2 cellular contexts compared by ENCODE assay signal in the genomic region with DNA sequence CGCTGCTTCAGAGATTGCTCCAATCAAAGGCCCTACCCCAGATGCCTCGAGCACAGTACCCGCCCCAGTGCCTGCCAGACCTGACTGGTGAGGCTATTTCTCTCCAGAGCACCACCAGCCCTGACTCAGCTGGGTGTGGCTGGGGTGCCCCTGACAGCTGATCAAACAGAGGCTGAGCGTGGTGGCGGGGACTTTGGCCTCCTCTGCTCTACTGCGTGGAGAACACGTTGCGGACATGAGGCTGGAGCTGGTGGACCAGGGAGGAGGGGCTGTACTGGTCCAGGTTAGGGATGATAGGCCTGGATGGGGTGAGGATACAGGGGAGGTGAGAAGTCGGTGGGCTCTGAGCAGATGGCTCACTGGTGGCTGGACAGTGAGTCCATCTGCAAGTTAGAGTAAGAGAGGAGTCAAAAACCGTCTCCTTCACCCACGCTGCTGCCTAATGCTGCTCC.
A peak's percentile ranks its signal among the peaks of the same experiment; 100 is the strongest.
TF ChIP-seq lines count a peak whose summit lies in the region.

No MANE protein-coding gene starts in this region.

TF ChIP-seq in K562, 482 proteins besides CTCF, POLR2A, EP300 and RAD21 (continues in another document):
- TF ChIP-seq, protein P1, sequence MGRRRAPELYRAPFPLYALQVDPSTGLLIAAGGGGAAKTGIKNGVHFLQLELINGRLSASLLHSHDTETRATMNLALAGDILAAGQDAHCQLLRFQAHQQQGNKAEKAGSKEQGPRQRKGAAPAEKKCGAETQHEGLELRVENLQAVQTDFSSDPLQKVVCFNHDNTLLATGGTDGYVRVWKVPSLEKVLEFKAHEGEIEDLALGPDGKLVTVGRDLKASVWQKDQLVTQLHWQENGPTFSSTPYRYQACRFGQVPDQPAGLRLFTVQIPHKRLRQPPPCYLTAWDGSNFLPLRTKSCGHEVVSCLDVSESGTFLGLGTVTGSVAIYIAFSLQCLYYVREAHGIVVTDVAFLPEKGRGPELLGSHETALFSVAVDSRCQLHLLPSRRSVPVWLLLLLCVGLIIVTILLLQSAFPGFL (CRISPR knock-in tag; IDR thresholded peaks at IDR 0.05) = no peak
- TF ChIP-seq ZNF239 (CRISPR knock-in tag; IDR thresholded peaks at IDR 0.05) = no peak
- 0 out of 4 replicates have a peak, but pooled peaks of 1 of the 2 experiments have one; percentile 35 for TF ChIP-seq HDAC1 (IDR thresholded peaks at IDR 0.05)
- no peak for TF ChIP-seq ATF4 (CRISPR knock-in tag; IDR thresholded peaks at IDR 0.05)
- TF ChIP-seq EWSR1 (IDR thresholded peaks at IDR 0.05; ENCODE audit: borderline replicate concordance, low read depth, partially characterized antibody) = no peak
- TF ChIP-seq, protein P2, sequence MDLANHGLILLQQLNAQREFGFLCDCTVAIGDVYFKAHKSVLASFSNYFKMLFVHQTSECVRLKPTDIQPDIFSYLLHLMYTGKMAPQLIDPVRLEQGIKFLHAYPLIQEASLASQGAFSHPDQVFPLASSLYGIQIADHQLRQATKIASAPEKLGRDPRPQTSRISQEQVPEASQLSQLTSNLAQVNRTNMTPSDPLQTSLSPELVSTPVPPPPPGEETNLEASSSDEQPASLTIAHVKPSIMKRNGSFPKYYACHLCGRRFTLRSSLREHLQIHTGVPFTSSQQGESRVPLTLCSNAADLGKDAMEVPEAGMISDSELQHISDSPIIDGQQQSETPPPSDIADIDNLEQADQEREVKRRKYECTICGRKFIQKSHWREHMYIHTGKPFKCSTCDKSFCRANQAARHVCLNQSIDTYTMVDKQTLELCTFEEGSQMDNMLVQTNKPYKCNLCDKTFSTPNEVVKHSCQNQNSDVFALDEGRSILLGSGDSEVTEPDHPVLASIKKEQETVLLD (IDR thresholded peaks at IDR 0.05) = no peak
- TF ChIP-seq POLR2B (IDR thresholded peaks at IDR 0.05; ENCODE audit: low read depth, partially characterized antibody) = no peak
- TF ChIP-seq DIDO1 (tag; IDR thresholded peaks at IDR 0.05; ENCODE audit: low read depth) = no peak
- no peak for TF ChIP-seq SRSF7 (optimal IDR thresholded peaks at IDR 0.05; ENCODE audit: low read depth, low read length)
- TF ChIP-seq, protein P3, sequence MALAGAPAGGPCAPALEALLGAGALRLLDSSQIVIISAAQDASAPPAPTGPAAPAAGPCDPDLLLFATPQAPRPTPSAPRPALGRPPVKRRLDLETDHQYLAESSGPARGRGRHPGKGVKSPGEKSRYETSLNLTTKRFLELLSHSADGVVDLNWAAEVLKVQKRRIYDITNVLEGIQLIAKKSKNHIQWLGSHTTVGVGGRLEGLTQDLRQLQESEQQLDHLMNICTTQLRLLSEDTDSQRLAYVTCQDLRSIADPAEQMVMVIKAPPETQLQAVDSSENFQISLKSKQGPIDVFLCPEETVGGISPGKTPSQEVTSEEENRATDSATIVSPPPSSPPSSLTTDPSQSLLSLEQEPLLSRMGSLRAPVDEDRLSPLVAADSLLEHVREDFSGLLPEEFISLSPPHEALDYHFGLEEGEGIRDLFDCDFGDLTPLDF (CRISPR knock-in tag; IDR thresholded peaks at IDR 0.05) = no peak
- no peak for TF ChIP-seq ERF (CRISPR knock-in tag; IDR thresholded peaks at IDR 0.05)
- TF ChIP-seq HDAC6 (IDR thresholded peaks at IDR 0.05; ENCODE audit: low read depth, low read length) = no peak
- TF ChIP-seq SMARCE1 (IDR thresholded peaks at IDR 0.05) = no peak
- no peak for TF ChIP-seq ZNF778 (CRISPR knock-in tag; IDR thresholded peaks at IDR 0.05)
- TF ChIP-seq KAT7 (CRISPR knock-in tag; IDR thresholded peaks at IDR 0.05; ENCODE audit: borderline replicate concordance) = no peak
- TF ChIP-seq ZNF583 (CRISPR knock-in tag; IDR thresholded peaks at IDR 0.05) = no peak
- TF ChIP-seq CBX3 (IDR thresholded peaks at IDR 0.05; ENCODE audit: borderline replicate concordance in 1 of 2, low read length in 2 of 2) = no peak
- TF ChIP-seq DDX20 (tag; IDR thresholded peaks at IDR 0.05; ENCODE audit: low read depth) = no peak
- no peak for TF ChIP-seq VEZF1 (CRISPR knock-in tag; IDR thresholded peaks at IDR 0.05)
- TF ChIP-seq BCOR (IDR thresholded peaks at IDR 0.05) = 0 out of 2 replicates have a peak, but pooled peaks have one; percentile 4
- peak; percentile 32; the same call in 1 of the 2 replicates for TF ChIP-seq CBFA2T3 (IDR thresholded peaks at IDR 0.05)
- TF ChIP-seq FOXA3 (CRISPR knock-in tag; conservative IDR thresholded peaks at IDR 0.05 in 1 of 2, IDR thresholded peaks at IDR 0.05 in 1 of 2) = peak in 1 of 2 experiments; percentile 90; a peak in 2 of 4 replicates
- no peak for TF ChIP-seq OTX1 (CRISPR knock-in tag; IDR thresholded peaks at IDR 0.05)
- no peak for TF ChIP-seq ETV1 (tag; conservative IDR thresholded peaks at IDR 0.05; ENCODE audit: low read depth)
- no peak for TF ChIP-seq FOXA1 (IDR thresholded peaks at IDR 0.05; ENCODE audit: borderline replicate concordance)
- TF ChIP-seq GTF2A2 (tag; IDR thresholded peaks at IDR 0.05) = no peak
- no peak for TF ChIP-seq TCF3 (CRISPR knock-in tag; IDR thresholded peaks at IDR 0.05)
- TF ChIP-seq ZKSCAN8 (CRISPR knock-in tag; IDR thresholded peaks at IDR 0.05) = no peak
- TF ChIP-seq ZNF785 (CRISPR knock-in tag; IDR thresholded peaks at IDR 0.05) = no peak
- no peak for TF ChIP-seq CBX1 (IDR thresholded peaks at IDR 0.05; ENCODE audit: low read depth)

TF ChIP-seq in GM12891, 5 proteins besides CTCF, POLR2A, EP300 and RAD21:
- TF ChIP-seq PAX5 (IDR thresholded peaks at IDR 0.05; ENCODE audit: insufficient read depth, low read length, severe bottlenecking) (no peak), TAF1 (IDR thresholded peaks at IDR 0.05; ENCODE audit: low read depth, low read length) (no peak), POU2F2 (IDR thresholded peaks at IDR 0.05; ENCODE audit: low read depth, low read length) (no peak), POLR2AphosphoS5 (IDR thresholded peaks at IDR 0.05; ENCODE audit: low read depth, low read length) (no peak), SPI1 (IDR thresholded peaks at IDR 0.05; ENCODE audit: low read depth, low read length) (no peak)
